In the genomic region with DNA sequence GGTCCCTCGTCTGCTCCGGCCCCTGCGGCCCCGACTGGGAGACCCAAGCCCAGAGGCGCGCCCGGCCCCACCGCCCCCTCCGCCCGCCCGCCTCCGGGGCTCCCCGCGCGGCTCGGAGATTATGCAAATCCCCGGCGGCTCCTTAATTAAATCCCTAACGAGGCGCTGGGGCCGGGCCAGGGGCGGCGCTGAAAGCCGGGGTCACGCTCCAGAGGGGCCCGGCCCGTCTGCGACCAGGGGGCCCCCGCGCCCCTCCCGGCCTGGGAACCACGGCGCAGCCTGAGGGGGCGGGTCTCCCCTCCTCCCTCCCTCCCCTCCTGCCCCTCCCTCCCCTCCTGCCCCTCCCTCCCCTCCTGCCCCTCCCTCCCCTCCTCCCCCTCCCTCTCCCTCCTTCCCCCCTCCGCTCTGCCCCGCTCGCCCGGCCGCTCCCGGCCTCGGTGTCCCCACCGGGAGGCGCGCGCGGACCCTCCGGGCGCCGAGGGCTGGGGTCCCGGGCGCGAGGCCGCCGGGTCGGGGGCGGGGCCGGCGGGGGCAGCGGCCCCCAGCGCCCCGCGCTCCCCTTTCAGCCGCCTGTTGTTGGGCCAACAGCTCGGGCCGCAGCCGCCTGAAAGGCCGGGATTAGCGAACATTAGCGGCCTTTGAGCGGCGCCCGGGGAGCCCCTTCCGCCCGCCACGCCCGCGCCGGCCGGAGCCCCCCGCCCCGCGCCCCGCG, we compare ENCODE assay signal across 8 cellular contexts. TPM values are rescaled to one million over a fixed set of nuclear protein-coding genes. Genes with fewer than 3 reads are reported as not detected.
DNase-seq lines count a peak whose midpoint lies in the region; ATAC-seq, FAIRE-seq and TF ChIP-seq lines count a peak whose summit lies in the region.

No MANE protein-coding gene starts in this region.

- no peak overlapping the region for H3K23ac ChIP-seq in H1 (ENCODE audit: insufficient read length)

- H2BK120ac ChIP-seq in H1 (replicated peaks; ENCODE audit: low read depth, low read length) = no peak overlapping the region

- no peak for TF ChIP-seq RAD21 in H1 (IDR thresholded peaks at IDR 0.05 in 1 of 2, conservative IDR thresholded peaks at IDR 0.05 in 1 of 2; ENCODE audit: low read depth in 2 of 2, low read length in 2 of 2)

- CTCF ChIA-PET in H1 (lab: Charles Lee; ENCODE audit: partially characterized antibody) = interaction anchor here (0.8 to 71.2 kb wide), 4 partner anchors 2 to 133 kb away, joined by 4 to 2507 read pairs (median 1256); a partner anchor contains a TSS
- CTCF ChIA-PET in naive thymus-derived CD4-positive, alpha-beta T cell (lab: Charles Lee) = no interaction called here

- peaks cover 4 to 35% (median 14%) of the 10 kb centered on the region in 5 donors for H3K27me3 Mint-ChIP-seq in naive thymus-derived CD4-positive, alpha-beta T cell

- H3K36me3 ChIP-seq in MG63 = no peaks in the 10 kb centered on the region
- H3K36me3 ChIP-seq in H1 (ENCODE audit: control insufficient read depth in 2 of 4, insufficient read depth in 4 of 4, low read length in 3 of 4) = no peaks in the 10 kb centered on the region
- no peaks in the 10 kb centered on the region for H3K36me3 ChIP-seq in naive thymus-derived CD4-positive, alpha-beta T cell (ENCODE audit: control insufficient read depth in 2 of 3, insufficient read depth in 3 of 3, low read length in 3 of 3)

- H2BK12ac ChIP-seq in H1 (ENCODE audit: low read depth, low read length) = peak overlapping the region; percentile 97; the same call in 1 of the 2 replicates

- DNase-seq in AG10803 (ENCODE audit: low read depth) (peak; percentile 18), MG63 (peak; percentile 16), H1 (ENCODE audit: low read depth in 1 of 2, low spot score in 2 of 2) (no peak), DMS79 treated with DMSO at 0.1 percent for 48 hours (lab: John Stamatoyannopoulos, UW) (no peak), G401 (ENCODE audit: low spot score) (no peak)
- DNase-seq in naive thymus-derived CD4-positive, alpha-beta T cell = no peak

- H3K4me3 Mint-ChIP-seq in naive thymus-derived CD4-positive, alpha-beta T cell = peak overlapping the region in 1 of 10 donors; percentile 71

- peaks cover 5 to 44% (median 32%) of the 10 kb centered on the region in 4 experiments for H3K4me1 ChIP-seq in H1 (replicated peaks in 1 of 4; ENCODE audit: control insufficient read depth in 3 of 4, insufficient read depth in 4 of 4, low read length in 3 of 4)
- H3K4me1 ChIP-seq in naive thymus-derived CD4-positive, alpha-beta T cell (ENCODE audit: control insufficient read depth in 2 of 2, insufficient read depth in 2 of 2, low read length in 2 of 2) = no peaks in the 10 kb centered on the region

- H3K27ac ChIP-seq in H1 (ENCODE audit: low read depth, low read length) = no peak overlapping the region
- H3K27ac ChIP-seq in naive thymus-derived CD4-positive, alpha-beta T cell (ENCODE audit: low read depth, low read length) = no peak overlapping the region

- H3K4me2 ChIP-seq in H1 (ENCODE audit: insufficient read depth in 1 of 2, low read depth in 2 of 2, low read length in 2 of 2) = peak overlapping the region; percentile 30 to 70

- H4K91ac ChIP-seq in H1 (replicated peaks; ENCODE audit: insufficient read length, low read length) = peak overlapping the region; percentile 12

- peaks cover 0 to 9% (median 0%) of the 10 kb centered on the region in 7 donors for H3K4me1 Mint-ChIP-seq in naive thymus-derived CD4-positive, alpha-beta T cell

- no peaks in the 10 kb centered on the region for H3K79me1 ChIP-seq in H1 (ENCODE audit: low read depth, low read length)

- no peaks in the 10 kb centered on the region for H3K36me3 Mint-ChIP-seq in naive thymus-derived CD4-positive, alpha-beta T cell

- H3K9me3 ChIP-seq in MG63 = no peaks in the 10 kb centered on the region
- H3K9me3 ChIP-seq in H1 (ENCODE audit: insufficient read depth in 2 of 2, low read depth in 1 of 2, low read length in 1 of 2) = no peaks in the 10 kb centered on the region
- H3K9me3 ChIP-seq in naive thymus-derived CD4-positive, alpha-beta T cell (ENCODE audit: control insufficient read depth in 2 of 3, low read length in 3 of 3) = no peaks in the 10 kb centered on the region

- 3% methylated on average over 14 of the region's 84 CpGs; no CpG with 5 or more reads in 1 of the 2 experiments for WGBS in H1 (ENCODE audit: extremely low coverage in 1 of 2, insufficient coverage in 1 of 2, insufficient read length in 1 of 2, insufficient replicate concordance in 2 of 2, low coverage in 1 of 2, low lambda C conversion rate in 2 of 2, missing lambda C conversion rate in 1 of 2), 2 experiments

- TF ChIP-seq POLR2A in H1 (IDR thresholded peaks at IDR 0.05; ENCODE audit: control extremely low read depth in 1 of 2, low read depth in 2 of 2, low read length in 2 of 2) = no peak

- no peak overlapping the region for H3K27ac Mint-ChIP-seq in naive thymus-derived CD4-positive, alpha-beta T cell

- H2BK20ac ChIP-seq in H1 (ENCODE audit: low read length) = no peak overlapping the region

- H3K18ac ChIP-seq in H1 (ENCODE audit: extremely low read depth, low read length) = no peak overlapping the region; the same call in 1 of the 2 replicates

- no peak overlapping the region for H2AFZ ChIP-seq in H1 (ENCODE audit: low read length)

- no peak overlapping the region for H2BK5ac ChIP-seq in H1 (ENCODE audit: low read depth, low read length)

- no peak overlapping the region for H3K9ac ChIP-seq in H1 (replicated peaks in 1 of 4; ENCODE audit: extremely low read depth in 1 of 4, low read depth in 3 of 4, low read length in 3 of 4)

- no peak overlapping the region for H3K56ac ChIP-seq in H1 (replicated peaks; ENCODE audit: insufficient read length, low read depth, low read length)

- in situ Hi-C loops in G401 (cut with HindIII; ENCODE audit: low sequenced_read_pairs) = no loop called here

- intact Hi-C loops in naive thymus-derived CD4-positive, alpha-beta T cell (cut with micrococcal nuclease) = loop anchor here in 1 of 2 donors (2.0 kb wide), 1 partner anchor 26 kb away; a partner anchor contains a TSS

- H3K79me2 ChIP-seq in H1 (ENCODE audit: control insufficient read depth in 1 of 2, insufficient read depth in 2 of 2, low read length in 2 of 2) = no peaks in the 10 kb centered on the region

- POLR2A ChIA-PET in H1 (lab: Charles Lee; ENCODE audit: partially characterized antibody) = interaction anchor here (1.0 to 4.9 kb wide), 9 partner anchors 9 to 54 kb away, joined by 3 to 24 read pairs (median 6); a partner anchor contains a TSS
- POLR2A ChIA-PET in naive thymus-derived CD4-positive, alpha-beta T cell (lab: Charles Lee) = no interaction called here

- no peak overlapping the region for H3K4ac ChIP-seq in H1 (replicated peaks; ENCODE audit: insufficient read length, low read depth, low read length)

- H3K23me2 ChIP-seq in H1 (ENCODE audit: low read depth, low read length) = peaks cover 4% of the 10 kb centered on the region; the same call in 1 of the 2 replicates

- H4K5ac ChIP-seq in H1 (ENCODE audit: insufficient read length, low read depth, low read length) = no peak overlapping the region

- no peak overlapping the region for H2BK15ac ChIP-seq in H1 (ENCODE audit: low read length)

- no peak overlapping the region for H3K14ac ChIP-seq in H1 (ENCODE audit: insufficient read length)

- peak; percentile 12 for ATAC-seq in naive thymus-derived CD4-positive, alpha-beta T cell
- no peak for ATAC-seq in GM19463 (IDR thresholded peaks at IDR 0.05; ENCODE audit: unreplicated experiment)
- ATAC-seq in HG03039 (IDR thresholded peaks at IDR 0.05; ENCODE audit: unreplicated experiment) = no peak

- H3K27me3 ChIP-seq in MG63 = no peaks in the 10 kb centered on the region
- H3K27me3 ChIP-seq in H1 (replicated peaks in 1 of 4; ENCODE audit: control insufficient read depth in 3 of 4, extremely low read depth in 1 of 4, insufficient read depth in 3 of 4, low read length in 3 of 4) = peaks cover 0 to 5% (median 0%) of the 10 kb centered on the region in 4 experiments; a peak in 2 of 7 replicates
- H3K27me3 ChIP-seq in naive thymus-derived CD4-positive, alpha-beta T cell (ENCODE audit: control insufficient read depth in 2 of 2, insufficient read depth in 2 of 2, low read length in 2 of 2) = no peaks in the 10 kb centered on the region

- TF ChIP-seq EP300 in H1 (IDR thresholded peaks at IDR 0.05; ENCODE audit: borderline replicate concordance in 1 of 2, low read depth in 2 of 2, low read length in 2 of 2) = no peak

- H4K20me1 ChIP-seq in H1 (replicated peaks in 1 of 2; ENCODE audit: control insufficient read depth in 1 of 2, insufficient read depth in 2 of 2, low read length in 2 of 2) = no peaks in the 10 kb centered on the region

- TF ChIP-seq CTCF in AG10803 (conservative IDR thresholded peaks at IDR 0.05; ENCODE audit: low read length) = no peak
- no peak for TF ChIP-seq CTCF in H1 (IDR thresholded peaks at IDR 0.05; ENCODE audit: control extremely low read depth in 1 of 3, insufficient read depth in 1 of 3, low read depth in 1 of 3, low read length in 3 of 3)

- H2AK5ac ChIP-seq in H1 (ENCODE audit: low read depth, low read length) = no peak overlapping the region

- H3K4me3 ChIP-seq in AG10803 (ENCODE audit: low read length) (peak overlapping the region; percentile 41), MG63 (no peak overlapping the region), H1 (ENCODE audit: extremely low read depth in 1 of 4, insufficient read depth in 2 of 4, low read depth in 3 of 4, low read length in 4 of 4) (peak overlapping the region in 2 of 4 experiments; percentile 10 to 47; a peak in 3 of 8 replicates)
- no peak overlapping the region for H3K4me3 ChIP-seq in naive thymus-derived CD4-positive, alpha-beta T cell (ENCODE audit: low read length)

- FAIRE-seq in H1 (lab: Jason Lieb, UNC) = no peak

- no peak overlapping the region; the same call in 1 of the 2 replicates for H4K8ac ChIP-seq in H1 (ENCODE audit: extremely low read depth, insufficient read depth, low read length)

- H3K9me3 Mint-ChIP-seq in naive thymus-derived CD4-positive, alpha-beta T cell = no peaks in the 10 kb centered on the region

RNA-seq across cellular contexts. Expression of a gene that starts 25.9 kb away (rescaled TPM):
- total RNA-seq in MG63 (2014; rRNA removed; shearing (Covaris generic); ENCODE audit: low replicate concordance) = 0.07 and 8.9 TPM in 2 replicates
- total RNA-seq in H1 (2021; fragmentation: NEBNext Ultra II Directional; extraction: Animal tissue kit (Norgen Biotek cat#: 25700)) = 19.5 TPM in 2 replicates
- 9.0 and 18.6 TPM in 2 replicates for polyA plus RNA-seq in H1 (2011; rRNA removed)
- 23.3 TPM for polyA plus RNA-seq in H1 (2011; cell fraction: cytosol; rRNA removed)
- 124 TPM for polyA plus RNA-seq in H1 (2011; cell fraction: nucleus; rRNA removed)
- polyA plus RNA-seq in H1 (2012, experiment 1 of 2) = 17.5 to 23.1 TPM (median 20.3 TPM) in 4 replicates
- polyA plus RNA-seq in H1 (2012, experiment 2 of 2) = 15.8 TPM
- polyA plus RNA-seq in H1 (2013, experiment 1 of 2) = 8.6 TPM
- 8.2 TPM for polyA plus RNA-seq in H1 (2013, experiment 2 of 2)
- 4.2 and 7.4 TPM in 2 replicates for polyA minus RNA-seq in H1 (2011; rRNA and poly(A)+ RNA removed)
- 22.6 TPM for polyA minus RNA-seq in H1 (2011; cell fraction: cytosol; rRNA and poly(A)+ RNA removed)
- polyA minus RNA-seq in H1 (2011; cell fraction: nucleus; rRNA and poly(A)+ RNA removed) = 34.9 TPM
- total RNA-seq in naive thymus-derived CD4-positive, alpha-beta T cell = 1 to 10 TPM in 1 of 5 experiments, not detected in 4; 1.0 TPM
- not detected for polyA plus RNA-seq in naive thymus-derived CD4-positive, alpha-beta T cell
- 38.4 and 49.9 TPM in 2 replicates for total RNA-seq in G401 (2014; rRNA removed; shearing (Covaris generic))

RNA-seq across cellular contexts. Expression of a gene that starts 45.9 kb away (rescaled TPM):
- total RNA-seq in MG63 (2014; rRNA removed; shearing (Covaris generic); ENCODE audit: low replicate concordance) = 67.1 and 72.9 TPM in 2 replicates
- 147 and 148 TPM in 2 replicates for total RNA-seq in H1 (2021; fragmentation: NEBNext Ultra II Directional; extraction: Animal tissue kit (Norgen Biotek cat#: 25700))
- 73.8 and 113 TPM in 2 replicates for polyA plus RNA-seq in H1 (2011; rRNA removed)
- 93.2 TPM for polyA plus RNA-seq in H1 (2011; cell fraction: cytosol; rRNA removed)
- polyA plus RNA-seq in H1 (2011; cell fraction: nucleus; rRNA removed) = 159 TPM
- polyA plus RNA-seq in H1 (2012, experiment 1 of 2) = 127 to 150 TPM (median 147 TPM) in 4 replicates
- polyA plus RNA-seq in H1 (2012, experiment 2 of 2) = 102 TPM
- polyA plus RNA-seq in H1 (2013, experiment 1 of 2) = 103 TPM
- 92.2 TPM for polyA plus RNA-seq in H1 (2013, experiment 2 of 2)
- polyA minus RNA-seq in H1 (2011; rRNA and poly(A)+ RNA removed) = 22.0 and 36.9 TPM in 2 replicates
- 57.8 TPM for polyA minus RNA-seq in H1 (2011; cell fraction: cytosol; rRNA and poly(A)+ RNA removed)
- polyA minus RNA-seq in H1 (2011; cell fraction: nucleus; rRNA and poly(A)+ RNA removed) = 46.0 TPM
- total RNA-seq in naive thymus-derived CD4-positive, alpha-beta T cell = 100 to 1,000 TPM; 100 to 165 (median 162) TPM
- polyA plus RNA-seq in naive thymus-derived CD4-positive, alpha-beta T cell = 100 to 1,000 TPM in 1 of 2 donors, 10 to 100 TPM in 1; 70.5 to 100 TPM
- 139 and 164 TPM in 2 replicates for total RNA-seq in G401 (2014; rRNA removed; shearing (Covaris generic))

RNA-seq across cellular contexts. Expression of a gene that starts 46.1 kb away (rescaled TPM):
- 11.2 and 15.7 TPM in 2 replicates for total RNA-seq in MG63 (2014; rRNA removed; shearing (Covaris generic); ENCODE audit: low replicate concordance)
- total RNA-seq in H1 (2021; fragmentation: NEBNext Ultra II Directional; extraction: Animal tissue kit (Norgen Biotek cat#: 25700)) = 28.5 and 31.5 TPM in 2 replicates
- 58.7 and 89.1 TPM in 2 replicates for polyA plus RNA-seq in H1 (2011; rRNA removed)
- 56.3 TPM for polyA plus RNA-seq in H1 (2011; cell fraction: cytosol; rRNA removed)
- polyA plus RNA-seq in H1 (2011; cell fraction: nucleus; rRNA removed) = 148 TPM
- polyA plus RNA-seq in H1 (2012, experiment 1 of 2) = 20.4 to 36.0 TPM (median 32.1 TPM) in 4 replicates
- polyA plus RNA-seq in H1 (2012, experiment 2 of 2) = 25.8 TPM
- 24.7 TPM for polyA plus RNA-seq in H1 (2013, experiment 1 of 2)
- polyA plus RNA-seq in H1 (2013, experiment 2 of 2) = 26.9 TPM
- polyA minus RNA-seq in H1 (2011; rRNA and poly(A)+ RNA removed) = 16.4 and 19.6 TPM in 2 replicates
- polyA minus RNA-seq in H1 (2011; cell fraction: cytosol; rRNA and poly(A)+ RNA removed) = 25.7 TPM
- polyA minus RNA-seq in H1 (2011; cell fraction: nucleus; rRNA and poly(A)+ RNA removed) = 30.7 TPM
- total RNA-seq in naive thymus-derived CD4-positive, alpha-beta T cell = 10 to 100 TPM; 20.0 to 41.1 (median 26.7) TPM
- polyA plus RNA-seq in naive thymus-derived CD4-positive, alpha-beta T cell = 10 to 100 TPM; 34.9 to 44.7 TPM
- 51.6 and 91.7 TPM in 2 replicates for total RNA-seq in G401 (2014; rRNA removed; shearing (Covaris generic))

RNA-seq across cellular contexts. Expression of a gene that starts 55.1 kb away (rescaled TPM):
- total RNA-seq in MG63 (2014; rRNA removed; shearing (Covaris generic); ENCODE audit: low replicate concordance) = 72.1 and 99.1 TPM in 2 replicates
- total RNA-seq in H1 (2021; fragmentation: NEBNext Ultra II Directional; extraction: Animal tissue kit (Norgen Biotek cat#: 25700)) = 45.1 and 49.0 TPM in 2 replicates
- polyA plus RNA-seq in H1 (2011; rRNA removed) = 24.6 and 44.1 TPM in 2 replicates
- 41.5 TPM for polyA plus RNA-seq in H1 (2011; cell fraction: cytosol; rRNA removed)
- 18.5 TPM for polyA plus RNA-seq in H1 (2011; cell fraction: nucleus; rRNA removed)
- polyA plus RNA-seq in H1 (2012, experiment 1 of 2) = 36.4 to 63.8 TPM (median 38.7 TPM) in 4 replicates
- 16.6 TPM for polyA plus RNA-seq in H1 (2012, experiment 2 of 2)
- 38.1 TPM for polyA plus RNA-seq in H1 (2013, experiment 1 of 2)
- 38.5 TPM for polyA plus RNA-seq in H1 (2013, experiment 2 of 2)
- polyA minus RNA-seq in H1 (2011; rRNA and poly(A)+ RNA removed) = 19.4 and 22.8 TPM in 2 replicates
- 29.6 TPM for polyA minus RNA-seq in H1 (2011; cell fraction: cytosol; rRNA and poly(A)+ RNA removed)
- polyA minus RNA-seq in H1 (2011; cell fraction: nucleus; rRNA and poly(A)+ RNA removed) = 13.3 TPM
- total RNA-seq in naive thymus-derived CD4-positive, alpha-beta T cell = 100 to 1,000 TPM in 1 of 5 experiments, 10 to 100 TPM in 4; 29.5 to 103 (median 30.3) TPM
- polyA plus RNA-seq in naive thymus-derived CD4-positive, alpha-beta T cell = 10 to 100 TPM; 51.1 to 62.1 TPM
- 98.5 and 101 TPM in 2 replicates for total RNA-seq in G401 (2014; rRNA removed; shearing (Covaris generic))

Comparison
In these comparisons a context has a peak if more than half of its experiments do, and no peak if none do; other contexts are left out.
1. DNase-seq: peak in AG10803 (single experiment) and MG63 (single experiment); none in H1 (0 of 2), naive thymus-derived CD4-positive, alpha-beta T cell (0 of 9), DMS79 treated with DMSO at 0.1 percent for 48 hours (single experiment) and G401 (single experiment).